In genomic region chr2:110213522-110213921, GRCh38 we compare ENCODE assay signal across 7 cellular contexts. TPM values are rescaled to one million over a fixed set of nuclear protein-coding genes. Genes with fewer than 3 reads are reported as not detected.
A peak's percentile ranks its signal among the peaks of the same experiment; 100 is the strongest.
DNase-seq lines count a peak whose midpoint lies in the region; ATAC-seq and TF ChIP-seq lines count a peak whose summit lies in the region.
"Not testable (repeated sequence)": the region's sequence is repeated elsewhere in the genome, so short reads cannot be mapped to it uniquely, and the experiment has no call there.

No MANE protein-coding gene starts in this region.

- not testable (repeated sequence) for H3K4me1 ChIP-seq in HEK293 (ENCODE audit: control insufficient read depth, insufficient read depth, low read length); smooth muscle cell (ENCODE audit: low read depth)

- POLR2A ChIA-PET in CD4-positive, alpha-beta T cell (lab: Charles Lee); HEK293 (lab: Yijun Ruan, JAX): not testable (repeated sequence)

- peaks cover 30% of the 10 kb centered on the region for H3K36me3 Mint-ChIP-seq in CD4-positive, alpha-beta T cell (ENCODE audit: low read depth)
- H3K36me3 Mint-ChIP-seq in activated T-cell treated with anti-CD3 and anti-CD28 coated beads, Interleukin-2, amount 50 U/mL, for 4 hours (ENCODE audit: insufficient read depth) = peaks cover 16% of the 10 kb centered on the region
- H3K36me3 Mint-ChIP-seq in brain; nephron (ENCODE audit: low read depth): not testable (repeated sequence)
- peaks cover 11% of the 10 kb centered on the region for H3K36me3 Mint-ChIP-seq in memory B cell

- H2AFZ ChIP-seq in smooth muscle cell (ENCODE audit: low read depth) = peak overlapping the region; percentile 2

- not testable (repeated sequence) for H3K4me3 ChIP-seq in HEK293 (ENCODE audit: low read depth, low read length); smooth muscle cell

- H3F3A ChIP-seq in smooth muscle cell (ENCODE audit: low read depth) = not testable (repeated sequence)

- not testable (repeated sequence) for DNase-seq in CD4-positive, alpha-beta T cell; activated T-cell treated with anti-CD3 and anti-CD28 coated beads, Interleukin-2, amount 50 U/mL, for 4 hours; memory B cell (ENCODE audit: low spot score in 2 of 2); smooth muscle cell (lab: John Stamatoyannopoulos, UW; ENCODE audit: unreplicated experiment)

- H3K27ac ChIP-seq in CD4-positive, alpha-beta T cell (ENCODE audit: low read depth, low read length); HEK293 (ENCODE audit: extremely low read depth, low read depth, low read length); smooth muscle cell (ENCODE audit: low read depth): not testable (repeated sequence)

- peak overlapping the region; percentile 72 for H3K4me3 Mint-ChIP-seq in CD4-positive, alpha-beta T cell
- H3K4me3 Mint-ChIP-seq in activated T-cell treated with anti-CD3 and anti-CD28 coated beads, Interleukin-2, amount 50 U/mL, for 4 hours = peak overlapping the region; percentile 44
- peak overlapping the region; percentile 52 to 76 (median 70) for H3K4me3 Mint-ChIP-seq in brain
- peak overlapping the region; percentile 50 for H3K4me3 Mint-ChIP-seq in memory B cell
- peak overlapping the region; percentile 64 to 67 (median 67) for H3K4me3 Mint-ChIP-seq in nephron

- H4K20me1 ChIP-seq in smooth muscle cell (ENCODE audit: low read depth) = not testable (repeated sequence)

- not testable (repeated sequence) for H3K9ac ChIP-seq in smooth muscle cell (ENCODE audit: low read depth)

- H3K9me3 ChIP-seq in CD4-positive, alpha-beta T cell (ENCODE audit: control insufficient read depth, low read length); HEK293 (ENCODE audit: control insufficient read depth, insufficient read depth, low read depth, low read length); smooth muscle cell (replicated peaks; ENCODE audit: low read depth): not testable (repeated sequence)

- H3K27me3 Mint-ChIP-seq in CD4-positive, alpha-beta T cell = peaks cover 38% of the 10 kb centered on the region
- peaks cover 38% of the 10 kb centered on the region for H3K27me3 Mint-ChIP-seq in activated T-cell treated with anti-CD3 and anti-CD28 coated beads, Interleukin-2, amount 50 U/mL, for 4 hours (ENCODE audit: low read depth)
- H3K27me3 Mint-ChIP-seq in brain (peaks cover 29% of the 10 kb centered on the region), memory B cell (peaks cover 18% of the 10 kb centered on the region), nephron (ENCODE audit: low read depth) (peaks cover 14% of the 10 kb centered on the region)

- intact Hi-C loops in CD4-positive, alpha-beta T cell (cut with DNase I, micrococcal nuclease) = loop anchor here in 1 of 2 experiments (5.0 kb wide), 1 partner anchor 1766 kb away; the partner anchor contains the start of gene GCC2

- CTCF ChIA-PET in CD4-positive, alpha-beta T cell (lab: Charles Lee); HEK293 (lab: Yijun Ruan, JAX): not testable (repeated sequence)

- not testable (repeated sequence) for H3K9me3 Mint-ChIP-seq in CD4-positive, alpha-beta T cell; activated T-cell treated with anti-CD3 and anti-CD28 coated beads, Interleukin-2, amount 50 U/mL, for 4 hours; memory B cell; nephron
- H3K9me3 Mint-ChIP-seq in brain = peaks cover 7 to 16% (median 12%) of the 10 kb centered on the region in 5 experiments

- not testable (repeated sequence) for ATAC-seq in CD4-positive, alpha-beta T cell (ENCODE audit: poor library complexity); activated T-cell treated with anti-CD3 and anti-CD28 coated beads, Interleukin-2, amount 50 U/mL, for 4 hours; memory B cell (ENCODE audit: low read depth)

- peaks cover 15% of the 10 kb centered on the region for H3K27me3 ChIP-seq in CD4-positive, alpha-beta T cell (ENCODE audit: control insufficient read depth, insufficient read depth, low read length)
- peaks cover 11% of the 10 kb centered on the region for H3K27me3 ChIP-seq in smooth muscle cell (ENCODE audit: low read depth)

- H3K79me2 ChIP-seq in smooth muscle cell (ENCODE audit: low read depth) = not testable (repeated sequence)

- TF ChIP-seq CTCF in CD4-positive, alpha-beta T cell (IDR thresholded peaks at IDR 0.05); HEK293 (tag by site-specific recombination; IDR thresholded peaks at IDR 0.05); brain (conservative IDR thresholded peaks at IDR 0.05); nephron (IDR thresholded peaks at IDR 0.05; ENCODE audit: unreplicated experiment in 3 of 3); smooth muscle cell (IDR thresholded peaks at IDR 0.05; ENCODE audit: borderline replicate concordance, insufficient read depth, poor library complexity, severe bottlenecking): not testable (repeated sequence)

- H3K27ac Mint-ChIP-seq in CD4-positive, alpha-beta T cell; memory B cell; nephron: not testable (repeated sequence)
- H3K27ac Mint-ChIP-seq in brain = peak overlapping the region in 1 of 5 experiments; percentile 63

- peaks cover 0 to 22% of the 10 kb centered on the region in 2 experiments; a peak in 1 of 3 replicates for H3K36me3 ChIP-seq in HEK293 (ENCODE audit: control insufficient read depth in 2 of 2, insufficient read depth in 1 of 2, low read length in 2 of 2)
- not testable (repeated sequence) for H3K36me3 ChIP-seq in smooth muscle cell (ENCODE audit: low read depth)

- H3K4me2 ChIP-seq in smooth muscle cell = not testable (repeated sequence)

- peaks cover 34% of the 10 kb centered on the region for H3K4me1 Mint-ChIP-seq in CD4-positive, alpha-beta T cell (ENCODE audit: low read depth)
- H3K4me1 Mint-ChIP-seq in activated T-cell treated with anti-CD3 and anti-CD28 coated beads, Interleukin-2, amount 50 U/mL, for 4 hours (ENCODE audit: low read depth) = peaks cover 21% of the 10 kb centered on the region
- peaks cover 14% of the 10 kb centered on the region for H3K4me1 Mint-ChIP-seq in brain
- not testable (repeated sequence) for H3K4me1 Mint-ChIP-seq in memory B cell, nephron

- WGBS in smooth muscle cell (ENCODE audit: low lambda C conversion rate) = 62% methylated on average over 3 of the region's 3 CpGs

TF ChIP-seq in HEK293, 187 proteins besides CTCF, POLR2A, EP300 and RAD21:
- TF ChIP-seq SETDB1 (IDR thresholded peaks at IDR 0.05; ENCODE audit: insufficient read length, low read length) = peak; percentile 69

RNA-seq across cellular contexts. Expression of gene MTLN, which starts 1.2 kb away (rescaled TPM):
- total RNA-seq in CD4-positive, alpha-beta T cell = 1 to 10 TPM; 8.7 to 9.8 TPM
- 100 to 1,000 TPM in 1 of 3 donors, 10 to 100 TPM in 2; 35.4 to 104 (median 65.0) TPM for total RNA-seq in activated T-cell treated with anti-CD3 and anti-CD28 coated beads, Interleukin-2, amount 50 U/mL, for 4 hours
- 64.6 TPM for polyA plus RNA-seq in brain (ENCODE audit: insufficient read depth, low read depth, low replicate concordance)
- 65.3 and 98.6 TPM in 2 replicates for total RNA-seq in smooth muscle cell
- 73.1 and 80.4 TPM in 2 replicates for polyA plus RNA-seq in smooth muscle cell

RNA-seq across cellular contexts. Expression of gene NPHP1, which starts 8.7 kb away (rescaled TPM):
- total RNA-seq in CD4-positive, alpha-beta T cell = under 1 TPM; 0.33 to 0.98 TPM
- 1 to 10 TPM; 1.5 to 2.2 (median 1.8) TPM for total RNA-seq in activated T-cell treated with anti-CD3 and anti-CD28 coated beads, Interleukin-2, amount 50 U/mL, for 4 hours
- polyA plus RNA-seq in brain (ENCODE audit: insufficient read depth, low read depth, low replicate concordance) (3.6 TPM), smooth muscle cell (4.7 and 7.7 TPM in 2 replicates)
- total RNA-seq in smooth muscle cell = 5.4 and 7.0 TPM in 2 replicates
